In genomic region chr5:154892370-154892771, GRCh38 we compare ENCODE assay signal across 22 cellular contexts. TPM values are rescaled to one million over a fixed set of nuclear protein-coding genes. Genes with fewer than 3 reads are reported as not detected.
DNase-seq lines count a peak whose midpoint lies in the region; ATAC-seq and TF ChIP-seq lines count a peak whose summit lies in the region.
"Had no signal": no experiment of that assay in that cellular context is flagged by ENCODE, and none has a peak within 500 bp of the region (broad histone marks: within the 10 kb centered on the region; RNA-seq: fewer than 3 reads in every experiment).

No MANE protein-coding gene starts in this region.

- intact Hi-C loops in testis (cut with DNase I; ENCODE audit: low total_unique reads) (no loop called here), PC-3 (cut with micrococcal nuclease) (no loop called here)
- intact Hi-C loops in activated CD4-positive, alpha-beta memory T cell treated with anti-CD3 and anti-CD28 coated beads for 36 hours (cut with micrococcal nuclease), result no loop called here

- H3K36me3 Mint-ChIP-seq in activated CD8-positive, alpha-beta memory T cell treated with anti-CD3 and anti-CD28 coated beads, Interleukin-2, amount 10 ng/mL, durations not matched to agents 7 days and 5 days, result peaks cover 53% of the 10 kb centered on the region
- H3K36me3 Mint-ChIP-seq in activated CD4-positive, alpha-beta memory T cell treated with anti-CD3 and anti-CD28 coated beads for 36 hours, result peaks cover 66% of the 10 kb centered on the region

- no peak overlapping the region for H3K9ac ChIP-seq in PC-3 (ENCODE audit: low read length)

- no peaks in the 10 kb centered on the region for H3K9me3 Mint-ChIP-seq in activated CD8-positive, alpha-beta memory T cell treated with anti-CD3 and anti-CD28 coated beads, Interleukin-2, amount 10 ng/mL, durations not matched to agents 7 days and 5 days (ENCODE audit: low read depth)
- H3K9me3 Mint-ChIP-seq in activated CD4-positive, alpha-beta memory T cell treated with anti-CD3 and anti-CD28 coated beads for 36 hours, result peaks cover 10% of the 10 kb centered on the region

- no peak for DNase-seq in activated CD8-positive, alpha-beta memory T cell treated with anti-CD3 and anti-CD28 coated beads, Interleukin-2, amount 10 ng/mL, durations not matched to agents 7 days and 5 days
- no peak for DNase-seq in activated CD8-positive, alpha-beta memory T cell treated with anti-CD3 and anti-CD28 coated beads, Interleukin-2, amount 50 U/mL, for 48 hours
- no peak for DNase-seq in RWPE2 (ENCODE audit: low spot score)
- DNase-seq in inferior parietal cortex (ENCODE audit: extremely low spot score), result peak; percentile 25
- no peak for DNase-seq in testis
- DNase-seq in PC-3, result no peak
- DNase-seq in activated CD4-positive, alpha-beta memory T cell treated with anti-CD3 and anti-CD28 coated beads for 36 hours, result no peak
- DNase-seq: CD4-positive, CD25-positive, alpha-beta regulatory T cell; EL; GOT3; NCI-H1092 treated with DMSO at 0.1 percent for 48 hours; NCI-H146; NCI-H2081; NCI-H2171 treated with DMSO at 0.1 percent for 48 hours; NCI-H446 treated with DMSO at 0.1 percent for 48 hours; NCI-H748 treated with DMSO at 0.1 percent for 48 hours; NK-92 treated with Interleukin-12 subunit alpha and Interleukin-12 subunit beta, amount 100 ng/mL, for 24 hours; SIG-M5 had no signal

- CTCF ChIA-PET in activated CD8-positive, alpha-beta memory T cell treated with anti-CD3 and anti-CD28 coated beads, Interleukin-2, amount 10 ng/mL, durations not matched to agents 7 days and 5 days (lab: Charles Lee), result no interaction called here
- CTCF ChIA-PET in PC-3 (lab: Charles Lee), result no interaction called here
- CTCF ChIA-PET in activated CD4-positive, alpha-beta memory T cell treated with anti-CD3 and anti-CD28 coated beads for 36 hours (lab: Charles Lee), result no interaction called here

- no peak overlapping the region for H3K4me3 Mint-ChIP-seq in activated CD8-positive, alpha-beta memory T cell treated with anti-CD3 and anti-CD28 coated beads, Interleukin-2, amount 10 ng/mL, durations not matched to agents 7 days and 5 days
- no peak overlapping the region for H3K4me3 Mint-ChIP-seq in activated CD4-positive, alpha-beta memory T cell treated with anti-CD3 and anti-CD28 coated beads for 36 hours
- H3K4me3 Mint-ChIP-seq: B cell; CD4-positive, CD25-positive, alpha-beta regulatory T cell had no signal

- H3K4me3 ChIP-seq in RWPE2 (ENCODE audit: severe bottlenecking) (no peak overlapping the region), testis (no peak overlapping the region), PC-3 (ENCODE audit: low read length) (no peak overlapping the region)
- H3K4me3 ChIP-seq: K562 had no signal

- BruUV-seq in PC-3 (replicated peaks; lab: Mats Ljungman, UMichigan), result no TSS peak

- no peaks in the 10 kb centered on the region for H3K27me3 Mint-ChIP-seq in activated CD8-positive, alpha-beta memory T cell treated with anti-CD3 and anti-CD28 coated beads, Interleukin-2, amount 10 ng/mL, durations not matched to agents 7 days and 5 days
- no peaks in the 10 kb centered on the region for H3K27me3 Mint-ChIP-seq in activated CD4-positive, alpha-beta memory T cell treated with anti-CD3 and anti-CD28 coated beads for 36 hours
- H3K27me3 Mint-ChIP-seq: B cell; CD4-positive, CD25-positive, alpha-beta regulatory T cell had no signal

- H3K27me3 ChIP-seq in RWPE2 (ENCODE audit: insufficient read depth, poor library complexity, severe bottlenecking) (no peaks in the 10 kb centered on the region), testis (no peaks in the 10 kb centered on the region), PC-3 (ENCODE audit: low read length) (no peaks in the 10 kb centered on the region)

- POLR2A ChIA-PET in PC-3 (lab: Charles Lee; ENCODE audit: unreplicated experiment), result no interaction called here
- POLR2A ChIA-PET in activated CD4-positive, alpha-beta memory T cell treated with anti-CD3 and anti-CD28 coated beads for 36 hours (lab: Charles Lee), result no interaction called here

- H3K9me3 ChIP-seq in RWPE2 (ENCODE audit: severe bottlenecking), result peaks cover 4% of the 10 kb centered on the region
- no peaks in the 10 kb centered on the region for H3K9me3 ChIP-seq in testis
- no peaks in the 10 kb centered on the region for H3K9me3 ChIP-seq in PC-3 (ENCODE audit: low read length)

- H3K36me3 ChIP-seq in RWPE2 (ENCODE audit: low read depth) (peaks cover 88% of the 10 kb centered on the region), testis (ENCODE audit: low read depth, missing control alignments) (no peaks in the 10 kb centered on the region), PC-3 (ENCODE audit: low read depth, low read length) (peaks cover 43% of the 10 kb centered on the region)

- no peaks in the 10 kb centered on the region for H3K79me2 ChIP-seq in PC-3 (ENCODE audit: low read length)

- H3F3A ChIP-seq in PC-3 (ENCODE audit: low read length, unreplicated experiment), result no peaks in the 10 kb centered on the region

- H3K4me1 Mint-ChIP-seq in activated CD8-positive, alpha-beta memory T cell treated with anti-CD3 and anti-CD28 coated beads, Interleukin-2, amount 10 ng/mL, durations not matched to agents 7 days and 5 days, result peaks cover 2% of the 10 kb centered on the region
- H3K4me1 Mint-ChIP-seq in activated CD4-positive, alpha-beta memory T cell treated with anti-CD3 and anti-CD28 coated beads for 36 hours (ENCODE audit: low read depth), result no peaks in the 10 kb centered on the region
- H3K4me1 Mint-ChIP-seq: B cell had no signal

- no peak for TF ChIP-seq POLR2A in testis (IDR thresholded peaks at IDR 0.05)

- ATAC-seq in activated CD8-positive, alpha-beta memory T cell treated with anti-CD3 and anti-CD28 coated beads, Interleukin-2, amount 10 ng/mL, durations not matched to agents 7 days and 5 days, result no peak
- ATAC-seq in RWPE2 (ENCODE audit: low read depth) (0 out of 3 replicates have a peak, but pooled peaks have one; percentile 14), PC-3 (no peak), HG03039 (IDR thresholded peaks at IDR 0.05; ENCODE audit: unreplicated experiment) (no peak)
- ATAC-seq: K562 had no signal

- 80 to 82% methylated on average over 13 of the region's 13 CpGs for WGBS in testis, 2 donors

- peak overlapping the region; percentile 28 for H3K27ac Mint-ChIP-seq in activated CD8-positive, alpha-beta memory T cell treated with anti-CD3 and anti-CD28 coated beads, Interleukin-2, amount 10 ng/mL, durations not matched to agents 7 days and 5 days
- H3K27ac Mint-ChIP-seq in activated CD4-positive, alpha-beta memory T cell treated with anti-CD3 and anti-CD28 coated beads for 36 hours, result no peak overlapping the region
- H3K27ac Mint-ChIP-seq: B cell; CD4-positive, CD25-positive, alpha-beta regulatory T cell had no signal

- TF ChIP-seq CTCF in RWPE2 (IDR thresholded peaks at IDR 0.05; ENCODE audit: poor library complexity, severe bottlenecking), result no peak
- TF ChIP-seq CTCF in testis (IDR thresholded peaks at IDR 0.05), result no peak
- TF ChIP-seq CTCF in PC-3 (conservative IDR thresholded peaks at IDR 0.05; ENCODE audit: low read depth, low read length), result no peak

- no peaks in the 10 kb centered on the region for H3K9me2 ChIP-seq in PC-3 (replicated peaks; ENCODE audit: low read length)

- H3K27ac ChIP-seq in RWPE2 (ENCODE audit: poor library complexity, severe bottlenecking) (no peak overlapping the region), testis (peak overlapping the region; percentile 39 to 77), PC-3 (ENCODE audit: low read length) (no peak overlapping the region)
- H3K27ac ChIP-seq: 22Rv1 had no signal

- H3K4me1 ChIP-seq in RWPE2 (ENCODE audit: insufficient read depth, poor library complexity, severe bottlenecking), result no peaks in the 10 kb centered on the region
- H3K4me1 ChIP-seq in testis, result no peaks in the 10 kb centered on the region
- H3K4me1 ChIP-seq in PC-3 (ENCODE audit: insufficient read depth, low read length), result no peaks in the 10 kb centered on the region

- H2AFZ ChIP-seq in PC-3 (ENCODE audit: low read length), result no peak overlapping the region

- H3K4me2 ChIP-seq in PC-3 (ENCODE audit: low read length), result no peak overlapping the region

- H4K20me1 ChIP-seq in PC-3 (ENCODE audit: low read length), result no peaks in the 10 kb centered on the region

RNA-seq across cellular contexts. Expression of gene CNOT8, which starts 33.9 kb away (rescaled TPM):
- total RNA-seq in activated CD8-positive, alpha-beta memory T cell treated with anti-CD3 and anti-CD28 coated beads, Interleukin-2, amount 10 ng/mL, durations not matched to agents 7 days and 5 days, result 10 to 100 TPM; 61.6 to 62.4 TPM
- total RNA-seq in testis (100 to 1,000 TPM; 103 to 106 TPM), PC-3 (2014; rRNA removed) (26.2 and 34.2 TPM in 2 replicates)
- 67.6 TPM for polyA plus RNA-seq in testis (ENCODE audit: insufficient read depth, low read depth, low replicate concordance)
- total RNA-seq in activated CD4-positive, alpha-beta memory T cell treated with anti-CD3 and anti-CD28 coated beads for 36 hours, result 10 to 100 TPM; 66.5 to 66.9 TPM

RNA-seq across cellular contexts. Expression of gene FAXDC2, which starts 42.0 kb away (rescaled TPM):
- not detected for total RNA-seq in activated CD8-positive, alpha-beta memory T cell treated with anti-CD3 and anti-CD28 coated beads, Interleukin-2, amount 10 ng/mL, durations not matched to agents 7 days and 5 days
- total RNA-seq in testis, result 10 to 100 TPM; 54.7 to 76.8 TPM
- 32.5 TPM for polyA plus RNA-seq in testis (ENCODE audit: insufficient read depth, low read depth, low replicate concordance)
- total RNA-seq in PC-3 (2014; rRNA removed), result not detected in 2 replicates
- not detected for total RNA-seq in activated CD4-positive, alpha-beta memory T cell treated with anti-CD3 and anti-CD28 coated beads for 36 hours
- total RNA-seq: B cell had no signal

RNA-seq across cellular contexts. Expression of gene GEMIN5, which starts 45.6 kb away (rescaled TPM):
- 10 to 100 TPM; 17.4 to 21.0 TPM for total RNA-seq in activated CD8-positive, alpha-beta memory T cell treated with anti-CD3 and anti-CD28 coated beads, Interleukin-2, amount 10 ng/mL, durations not matched to agents 7 days and 5 days
- total RNA-seq in testis (10 to 100 TPM; 24.1 to 24.7 TPM), PC-3 (2014; rRNA removed) (19.8 and 28.2 TPM in 2 replicates)
- 15.8 TPM for polyA plus RNA-seq in testis (ENCODE audit: insufficient read depth, low read depth, low replicate concordance)
- 10 to 100 TPM; 25.5 to 27.4 TPM for total RNA-seq in activated CD4-positive, alpha-beta memory T cell treated with anti-CD3 and anti-CD28 coated beads for 36 hours

RNA-seq across cellular contexts. Expression of gene MRPL22, which starts 48.5 kb away (rescaled TPM):
- total RNA-seq in activated CD8-positive, alpha-beta memory T cell treated with anti-CD3 and anti-CD28 coated beads, Interleukin-2, amount 10 ng/mL, durations not matched to agents 7 days and 5 days, result 10 to 100 TPM; 59.7 to 70.2 TPM
- total RNA-seq in testis (10 to 100 TPM; 28.1 to 42.6 TPM), PC-3 (2014; rRNA removed) (22.3 and 27.2 TPM in 2 replicates)
- polyA plus RNA-seq in testis (ENCODE audit: insufficient read depth, low read depth, low replicate concordance), result 81.4 TPM
- total RNA-seq in activated CD4-positive, alpha-beta memory T cell treated with anti-CD3 and anti-CD28 coated beads for 36 hours, result 10 to 100 TPM; 80.8 to 82.2 TPM

Comparison
In these comparisons a context has a peak if more than half of its experiments do, and no peak if none do; other contexts are left out.
1. H3K27ac ChIP-seq: peak in testis (2 of 2); none in RWPE2 (single experiment) and PC-3 (single experiment).
2. RNA of gene FAXDC2, which starts 42.0 kb away (total RNA-seq): 54.7 to 76.8 TPM in testis; not detected in activated CD4-positive, alpha-beta memory T cell treated with anti-CD3 and anti-CD28 coated beads for 36 hours, not detected in activated CD8-positive, alpha-beta memory T cell treated with anti-CD3 and anti-CD28 coated beads, Interleukin-2, amount 10 ng/mL, durations not matched to agents 7 days and 5 days and not detected in PC-3; every median in the first group is over 10 times any median in the second.